Comparison of ENCODE assay signal across 30 cellular contexts in genomic region chr9:76964612-76965011, GRCh38. TPM values are rescaled to one million over a fixed set of nuclear protein-coding genes. Genes with fewer than 3 reads are reported as not detected.
"Had no signal": no experiment of that assay in that cellular context is flagged by ENCODE, and none has a peak within 500 bp of the region (broad histone marks: within the 10 kb centered on the region; RNA-seq: fewer than 3 reads in every experiment).

No MANE protein-coding gene starts in this region.

- H3K36me3 ChIP-seq: colonic mucosa, esophagus squamous epithelium, gastrocnemius medialis, heart right ventricle, left lung, lower lobe of right lung had no signal

- H3K27me3 ChIP-seq: colonic mucosa, esophagus squamous epithelium, gastrocnemius medialis, left lung had no signal

- H3K9me3 ChIP-seq: colonic mucosa, esophagus squamous epithelium, gastrocnemius medialis, left lung, lower lobe of right lung had no signal

- ATAC-seq: effector memory CD8-positive, alpha-beta T cell; esophagus mucosa; gastrocnemius medialis; heart right ventricle; left lung; left ventricle myocardium superior; lower lobe of right lung; naive thymus-derived CD4-positive, alpha-beta T cell had no signal

- H3K27ac ChIP-seq: colonic mucosa, epithelial cell of prostate, esophagus squamous epithelium, gastrocnemius medialis, heart right ventricle, left lung, lower lobe of right lung had no signal

- H3K4me3 ChIP-seq: colonic mucosa, esophagus squamous epithelium, gastrocnemius medialis, heart right ventricle, left lung, lower lobe of right lung had no signal

- DNase-seq: colonic mucosa; cortex of kidney; effector CD8-positive, alpha-beta T cell; effector memory CD8-positive, alpha-beta T cell; endodermal cell; erythroblast; esophagus squamous epithelium; foreskin fibroblast; foreskin melanocyte; gastrocnemius medialis; glutamatergic neuron; head of caudate nucleus; heart right ventricle; hippocampal formation; kidney; kidney glomerular epithelial cell; left lung; left ventricle myocardium superior; lower lobe of right lung; mesendoderm; midbrain; naive thymus-derived CD4-positive, alpha-beta T cell had no signal

- H3K4me1 ChIP-seq: colonic mucosa, esophagus squamous epithelium, gastrocnemius medialis, heart right ventricle, left lung, lower lobe of right lung had no signal

RNA-seq across cellular contexts. Expression of gene FOXB2, which starts 54.8 kb away (rescaled TPM):
- total RNA-seq: colonic mucosa; dermis microvascular lymphatic vessel endothelial cell; endodermal cell; esophagus mucosa; esophagus squamous epithelium; gastrocnemius medialis; glomerular endothelial cell; heart right ventricle; kidney; left lung; left ventricle myocardium superior; lower leg skin; lower lobe of right lung; lung microvascular endothelial cell; mononuclear cell; mucosa of gallbladder; naive thymus-derived CD4-positive, alpha-beta T cell had no signal
